8 cellular contexts compared by ENCODE assay signal in genomic region chr22:30325065-30325720, GRCh38. TPM values are rescaled to one million over a fixed set of nuclear protein-coding genes. Genes with fewer than 3 reads are reported as not detected.
DNase-seq lines count a peak whose midpoint lies in the region; ATAC-seq and TF ChIP-seq lines count a peak whose summit lies in the region.

No MANE protein-coding gene starts in this region.

- no peak for ATAC-seq in natural killer cell
- ATAC-seq in HG03571 (IDR thresholded peaks at IDR 0.05; ENCODE audit: unreplicated experiment), result no peak

- H3K27me3 Mint-ChIP-seq in natural killer cell (ENCODE audit: low read depth in 2 of 2), result no peaks in the 10 kb centered on the region

- no peaks in the 10 kb centered on the region; the same call in 1 of the 2 replicates for H3K36me3 ChIP-seq in ES-I3 (ENCODE audit: insufficient read depth, low read length)

- H3K4me3 Mint-ChIP-seq in natural killer cell, result peak overlapping the region; percentile 88

- no peak for TF ChIP-seq CTCF in natural killer cell (IDR thresholded peaks at IDR 0.05)

- peaks cover 20% of the 10 kb centered on the region for H3K4me1 ChIP-seq in ES-I3 (ENCODE audit: insufficient read depth, low read length)

- DNase-seq in RKO (ENCODE audit: low spot score), result peak; percentile 90
- DNase-seq in epidermal melanocyte (ENCODE audit: insufficient read length, low spot score), result peak; percentile 80
- DNase-seq in natural killer cell, result no peak
- DNase-seq in NCI-H2171 (lab: John Stamatoyannopoulos, UW), result no peak
- no peak for DNase-seq in NCI-H1694 (lab: John Stamatoyannopoulos, UW)
- DNase-seq in central memory CD4-positive, alpha-beta T cell, result no peak

- H3K4me1 Mint-ChIP-seq in natural killer cell, result peaks cover 48 to 63% of the 10 kb centered on the region in 2 donors

- H3K9me3 ChIP-seq in ES-I3 (ENCODE audit: control insufficient read depth, insufficient read depth, low read length), result no peaks in the 10 kb centered on the region

- H3K9me3 Mint-ChIP-seq in natural killer cell, result no peaks in the 10 kb centered on the region

- H3K27ac Mint-ChIP-seq in natural killer cell, result peak overlapping the region; percentile 82 to 84

- peak overlapping the region; percentile 5; the same call in 1 of the 2 replicates for H3K9ac ChIP-seq in ES-I3 (ENCODE audit: low read depth, low read length)

- no peaks in the 10 kb centered on the region for H3K36me3 Mint-ChIP-seq in natural killer cell

- intact Hi-C loops in natural killer cell (cut with micrococcal nuclease), result no loop called here

RNA-seq across cellular contexts. Expression of gene TBC1D10A, which starts 1.5 kb away (rescaled TPM):
- 10 to 100 TPM; 38.9 to 48.0 (median 47.9) TPM for total RNA-seq in natural killer cell

RNA-seq across cellular contexts. Expression of gene SF3A1, which starts 31.5 kb away (rescaled TPM):
- total RNA-seq in natural killer cell, result 100 to 1,000 TPM; 309 to 340 (median 319) TPM

RNA-seq across cellular contexts. Expression of gene CCDC157, which starts 31.6 kb away (rescaled TPM):
- total RNA-seq in natural killer cell, result 1 to 10 TPM; 7.7 to 9.7 (median 8.4) TPM

RNA-seq across cellular contexts. Expression of gene CASTOR1, which starts 35.9 kb away (rescaled TPM):
- 10 to 100 TPM in 1 of 3 donors, 1 to 10 TPM in 2; 7.0 to 11.9 (median 8.8) TPM for total RNA-seq in natural killer cell

RNA-seq across cellular contexts. Expression of gene OSM, which starts 58.5 kb away (rescaled TPM):
- total RNA-seq in natural killer cell, result 100 to 1,000 TPM in 1 of 3 donors, 10 to 100 TPM in 2; 17.4 to 142 (median 18.1) TPM

Comparison
In these comparisons a context has a peak if more than half of its experiments do, and no peak if none do; other contexts are left out.
1. DNase-seq: peak in RKO (single experiment) and epidermal melanocyte (single experiment); none in natural killer cell (single experiment), NCI-H2171 (single experiment), NCI-H1694 (single experiment) and central memory CD4-positive, alpha-beta T cell (single experiment).